In genomic region chrX:31093639-31093975, GRCh38 we compare ENCODE assay signal across 1 cellular context.
TF ChIP-seq lines count a peak whose summit lies in the region.

No MANE protein-coding gene starts in this region.

TF ChIP-seq in GM23338, 12 proteins besides CTCF, POLR2A, EP300 and RAD21:
- TF ChIP-seq REST (IDR thresholded peaks at IDR 0.05; ENCODE audit: unreplicated experiment) (no peak), ZNF331 (CRISPR knock-in tag; IDR thresholded peaks at IDR 0.05; ENCODE audit: low read depth) (no peak), EZH2 (IDR thresholded peaks at IDR 0.05; ENCODE audit: low read depth, unreplicated experiment) (no peak), EZH2phosphoT487 (IDR thresholded peaks at IDR 0.05; ENCODE audit: unreplicated experiment) (no peak), POLR2AphosphoS5 (IDR thresholded peaks at IDR 0.05; ENCODE audit: low read depth) (no peak), JUNB (IDR thresholded peaks at IDR 0.05; ENCODE audit: unreplicated experiment) (no peak), ETS1 (IDR thresholded peaks at IDR 0.05) (no peak), ZNF462 (CRISPR knock-in tag; IDR thresholded peaks at IDR 0.05) (no peak), STAT1 (IDR thresholded peaks at IDR 0.05; ENCODE audit: unreplicated experiment) (no peak)
TF ChIP-seq in GM23338: peak in this region for 0.
